Comparison of ENCODE assay signal across 1 cellular context in genomic region chr2:151975460-151976414, GRCh38.
TF ChIP-seq lines count a peak whose summit lies in the region.

No MANE protein-coding gene starts in this region.

TF ChIP-seq in HepG2, 621 proteins besides CTCF, POLR2A, EP300 and RAD21 (continued from another document and continues in another):
- TF ChIP-seq HNRNPL (IDR thresholded peaks at IDR 0.05; ENCODE audit: low read depth, low read length) (no peak), ZNF678 (CRISPR knock-in tag; IDR thresholded peaks at IDR 0.05) (0 out of 2 replicates have a peak, but pooled peaks have one; percentile 24), IRF9 (CRISPR knock-in tag; IDR thresholded peaks at IDR 0.05; ENCODE audit: borderline replicate concordance) (peak; percentile 48; the same call in 1 of the 2 replicates), YEATS4 (CRISPR knock-in tag; IDR thresholded peaks at IDR 0.05; ENCODE audit: borderline replicate concordance) (peak; percentile 48), NFIC (IDR thresholded peaks at IDR 0.05; ENCODE audit: low read length) (no peak), THAP9 (CRISPR knock-in tag; IDR thresholded peaks at IDR 0.05; ENCODE audit: borderline replicate concordance) (no peak), MXD4 (CRISPR knock-in tag; IDR thresholded peaks at IDR 0.05) (peak; percentile 31; the same call in 1 of the 2 replicates), ZNF510 (CRISPR knock-in tag; IDR thresholded peaks at IDR 0.05; ENCODE audit: low read depth) (no peak), ZNF292 (CRISPR knock-in tag; IDR thresholded peaks at IDR 0.05; ENCODE audit: borderline replicate concordance, low read depth) (peak; percentile 42; the same call in 1 of the 2 replicates), ZNF574 (CRISPR knock-in tag; IDR thresholded peaks at IDR 0.05) (peak; percentile 43; the same call in 1 of the 2 replicates), ZNF724P (CRISPR knock-in tag; IDR thresholded peaks at IDR 0.05; ENCODE audit: borderline replicate concordance) (no peak), ZBTB43 (CRISPR knock-in tag; conservative IDR thresholded peaks at IDR 0.05) (no peak), HOXA9 (CRISPR knock-in tag; IDR thresholded peaks at IDR 0.05; ENCODE audit: borderline replicate concordance) (peak; percentile 83), MTF1 (CRISPR knock-in tag; IDR thresholded peaks at IDR 0.05) (no peak), ZNF672 (CRISPR knock-in tag; IDR thresholded peaks at IDR 0.05) (peak; percentile 47; the same call in 1 of the 2 replicates), POLR2AphosphoS5 (IDR thresholded peaks at IDR 0.05; ENCODE audit: low read depth, low read length) (peak; percentile 9; the same call in 1 of the 2 replicates), ZBTB8A (CRISPR knock-in tag; IDR thresholded peaks at IDR 0.05; ENCODE audit: borderline replicate concordance, low read depth) (no peak), ISX (CRISPR knock-in tag; conservative IDR thresholded peaks at IDR 0.05) (no peak), MYC (CRISPR knock-in tag; IDR thresholded peaks at IDR 0.05; ENCODE audit: borderline replicate concordance) (peak; percentile 86), ZXDC (CRISPR knock-in tag; IDR thresholded peaks at IDR 0.05) (no peak), NRL (CRISPR knock-in tag; IDR thresholded peaks at IDR 0.05; ENCODE audit: borderline replicate concordance) (no peak), RBAK (CRISPR knock-in tag; IDR thresholded peaks at IDR 0.05) (no peak), GZF1 (CRISPR knock-in tag; IDR thresholded peaks at IDR 0.05) (0 out of 2 replicates have a peak, but pooled peaks have one; percentile 38), DMAP1 (CRISPR knock-in tag; IDR thresholded peaks at IDR 0.05) (peak; percentile 58; the same call in 1 of the 2 replicates), PITX1 (CRISPR knock-in tag; IDR thresholded peaks at IDR 0.05) (peak; percentile 30), ZEB1 (IDR thresholded peaks at IDR 0.05; ENCODE audit: insufficient replicate concordance, low read depth) (peak; percentile 22), SALL1 (CRISPR knock-in tag; IDR thresholded peaks at IDR 0.05) (peak; percentile 47), ZNF101 (CRISPR knock-in tag; IDR thresholded peaks at IDR 0.05; ENCODE audit: borderline replicate concordance, low read depth) (no peak), CREBL2 (CRISPR knock-in tag; IDR thresholded peaks at IDR 0.05; ENCODE audit: borderline replicate concordance) (0 out of 2 replicates have a peak, but pooled peaks have one; percentile 42), CHD4 (IDR thresholded peaks at IDR 0.05; ENCODE audit: borderline replicate concordance, low read length) (0 out of 2 replicates have a peak, but pooled peaks have one; percentile 59), PRPF4 (IDR thresholded peaks at IDR 0.05; ENCODE audit: low read depth, low read length, poor library complexity, severe bottlenecking) (no peak), PAXIP1 (CRISPR knock-in tag; conservative IDR thresholded peaks at IDR 0.05) (peak; percentile 51; the same call in 1 of the 2 replicates), ATF1 (CRISPR knock-in tag; IDR thresholded peaks at IDR 0.05) (no peak), KDM6A (CRISPR knock-in tag; IDR thresholded peaks at IDR 0.05; ENCODE audit: low read depth) (no peak), MED1 (CRISPR knock-in tag; IDR thresholded peaks at IDR 0.05) (0 out of 2 replicates have a peak, but pooled peaks have one; percentile 29), ZNF772 (CRISPR knock-in tag; IDR thresholded peaks at IDR 0.05) (0 out of 2 replicates have a peak, but pooled peaks have one; percentile 34), CHD2 (IDR thresholded peaks at IDR 0.05; ENCODE audit: low read depth, low read length) (no peak), CENPT (CRISPR knock-in tag; IDR thresholded peaks at IDR 0.05; ENCODE audit: low read depth) (no peak)
- TF ChIP-seq, protein P1, sequence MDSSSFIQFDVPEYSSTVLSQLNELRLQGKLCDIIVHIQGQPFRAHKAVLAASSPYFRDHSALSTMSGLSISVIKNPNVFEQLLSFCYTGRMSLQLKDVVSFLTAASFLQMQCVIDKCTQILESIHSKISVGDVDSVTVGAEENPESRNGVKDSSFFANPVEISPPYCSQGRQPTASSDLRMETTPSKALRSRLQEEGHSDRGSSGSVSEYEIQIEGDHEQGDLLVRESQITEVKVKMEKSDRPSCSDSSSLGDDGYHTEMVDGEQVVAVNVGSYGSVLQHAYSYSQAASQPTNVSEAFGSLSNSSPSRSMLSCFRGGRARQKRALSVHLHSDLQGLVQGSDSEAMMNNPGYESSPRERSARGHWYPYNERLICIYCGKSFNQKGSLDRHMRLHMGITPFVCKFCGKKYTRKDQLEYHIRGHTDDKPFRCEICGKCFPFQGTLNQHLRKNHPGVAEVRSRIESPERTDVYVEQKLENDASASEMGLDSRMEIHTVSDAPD (CRISPR knock-in tag; IDR thresholded peaks at IDR 0.05), result 0 out of 2 replicates have a peak, but pooled peaks have one; percentile 25
- TF ChIP-seq, protein P2, sequence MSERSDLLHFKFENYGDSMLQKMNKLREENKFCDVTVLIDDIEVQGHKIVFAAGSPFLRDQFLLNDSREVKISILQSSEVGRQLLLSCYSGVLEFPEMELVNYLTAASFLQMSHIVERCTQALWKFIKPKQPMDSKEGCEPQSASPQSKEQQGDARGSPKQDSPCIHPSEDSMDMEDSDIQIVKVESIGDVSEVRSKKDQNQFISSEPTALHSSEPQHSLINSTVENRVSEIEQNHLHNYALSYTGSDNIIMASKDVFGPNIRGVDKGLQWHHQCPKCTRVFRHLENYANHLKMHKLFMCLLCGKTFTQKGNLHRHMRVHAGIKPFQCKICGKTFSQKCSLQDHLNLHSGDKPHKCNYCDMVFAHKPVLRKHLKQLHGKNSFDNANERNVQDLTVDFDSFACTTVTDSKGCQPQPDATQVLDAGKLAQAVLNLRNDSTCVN (CRISPR knock-in tag; IDR thresholded peaks at IDR 0.05; ENCODE audit: borderline replicate concordance), result no peak
- TF ChIP-seq, protein P3, sequence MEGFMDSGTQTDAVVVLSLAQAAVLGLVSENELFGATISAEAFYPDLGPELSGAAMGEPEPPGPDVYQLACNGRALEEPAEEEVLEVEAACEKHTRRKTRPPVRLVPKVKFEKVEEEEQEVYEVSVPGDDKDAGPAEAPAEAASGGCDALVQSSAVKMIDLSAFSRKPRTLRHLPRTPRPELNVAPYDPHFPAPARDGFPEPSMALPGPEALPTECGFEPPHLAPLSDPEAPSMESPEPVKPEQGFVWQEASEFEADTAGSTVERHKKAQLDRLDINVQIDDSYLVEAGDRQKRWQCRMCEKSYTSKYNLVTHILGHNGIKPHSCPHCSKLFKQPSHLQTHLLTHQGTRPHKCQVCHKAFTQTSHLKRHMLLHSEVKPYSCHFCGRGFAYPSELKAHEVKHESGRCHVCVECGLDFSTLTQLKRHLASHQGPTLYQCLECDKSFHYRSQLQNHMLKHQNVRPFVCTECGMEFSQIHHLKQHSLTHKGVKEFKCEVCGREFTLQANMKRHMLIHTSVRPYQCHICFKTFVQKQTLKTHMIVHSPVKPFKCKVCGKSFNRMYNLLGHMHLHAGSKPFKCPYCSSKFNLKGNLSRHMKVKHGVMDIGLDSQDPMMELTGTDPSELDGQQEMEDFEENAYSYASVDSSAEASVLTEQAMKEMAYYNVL (CRISPR knock-in tag; IDR thresholded peaks at IDR 0.05; ENCODE audit: borderline replicate concordance), result no peak
